In the genomic region with DNA sequence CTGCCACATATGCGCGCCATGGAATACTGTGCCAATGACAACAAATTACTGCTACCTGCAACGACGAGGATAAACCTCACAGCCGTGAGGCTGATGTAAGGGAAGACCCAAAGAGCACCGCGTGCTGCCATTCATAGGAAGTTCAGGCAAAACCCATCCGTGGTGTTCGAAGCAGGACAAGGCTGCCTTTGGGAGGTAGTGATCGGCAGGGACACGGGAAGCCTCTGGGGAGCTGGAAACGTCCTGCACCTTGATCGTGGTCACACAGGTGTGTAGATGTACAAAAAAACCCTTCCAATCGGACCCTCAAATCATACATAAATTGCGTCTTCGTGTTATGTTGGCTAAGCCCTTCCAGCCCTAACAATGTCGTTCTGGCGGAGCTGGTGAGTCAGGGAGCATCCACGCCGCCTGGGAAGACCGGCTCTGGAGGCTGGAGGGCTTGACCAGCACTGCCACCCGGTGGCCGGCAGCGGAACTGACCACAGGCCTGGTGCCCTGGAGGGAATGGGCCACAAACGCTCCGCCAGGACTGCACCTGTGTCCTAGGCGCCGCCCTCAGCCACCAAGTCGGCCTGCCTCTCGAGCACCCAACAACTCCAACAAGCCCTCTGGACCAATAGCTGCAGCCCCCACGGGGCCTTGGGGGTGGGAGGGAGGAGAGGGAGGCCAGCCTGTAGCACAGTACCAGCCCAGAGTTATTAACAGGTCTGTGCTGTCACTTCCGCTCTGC, we compare ENCODE assay signal across 9 cellular contexts. TPM values are rescaled to one million over a fixed set of nuclear protein-coding genes. Genes with fewer than 3 reads are reported as not detected.
A peak's percentile ranks its signal among the peaks of the same experiment; 100 is the strongest.
DNase-seq lines count a peak whose midpoint lies in the region; ATAC-seq and TF ChIP-seq lines count a peak whose summit lies in the region.
"Had no signal": no experiment of that assay in that cellular context is flagged by ENCODE, and none has a peak within 500 bp of the region (broad histone marks: within the 10 kb centered on the region; RNA-seq: fewer than 3 reads in every experiment).

No MANE protein-coding gene starts in this region.

- TF ChIP-seq POLR2A in esophagus muscularis mucosa (IDR thresholded peaks at IDR 0.05; ENCODE audit: low read depth), result no peak

- no peak overlapping the region for H3K27ac Mint-ChIP-seq in stimulated activated naive B cell treated with anti-CD40 and anti-IgM and Interleukin-4, amounts not matched to agents 10 μg/mL and 1 μg/mL and 100 μg/mL, for 72 hours

- no peaks in the 10 kb centered on the region for H3K36me3 Mint-ChIP-seq in stimulated activated naive B cell treated with anti-CD40 and anti-IgM and Interleukin-4, amounts not matched to agents 10 μg/mL and 1 μg/mL and 100 μg/mL, for 72 hours

- peak; percentile 74 to 76 for ATAC-seq in stimulated activated naive B cell treated with anti-CD40 and anti-IgM and Interleukin-4, amounts not matched to agents 10 μg/mL and 1 μg/mL and 100 μg/mL, for 72 hours (replicated peaks)

- H3K4me1 ChIP-seq in BLaER1 (peaks cover 28% of the 10 kb centered on the region), esophagus muscularis mucosa (peaks cover 8 to 23% (median 20%) of the 10 kb centered on the region in 4 donors), mucosa of stomach (ENCODE audit: control insufficient read depth, insufficient read depth, low read length) (peaks cover 21% of the 10 kb centered on the region)

- H3K4me2 ChIP-seq in BLaER1, result peak overlapping the region; percentile 83

- peak; percentile 96 to 100 (median 98) for TF ChIP-seq CTCF in esophagus muscularis mucosa (IDR thresholded peaks at IDR 0.05)

- H3K4me3 ChIP-seq in BLaER1 (no peak overlapping the region), esophagus muscularis mucosa (no peak overlapping the region), mucosa of stomach (ENCODE audit: low read length) (no peak overlapping the region)
- H3K4me3 ChIP-seq: SK-N-MC had no signal

- intact Hi-C loops in esophagus muscularis mucosa (cut with DNase I), result loop anchor here (1.0 to 10.0 kb wide), 3 partner anchors 37 to 374 kb away; a partner anchor contains a TSS

- peak overlapping the region; percentile 50 to 63 for H3K4me3 Mint-ChIP-seq in stimulated activated naive B cell treated with anti-CD40 and anti-IgM and Interleukin-4, amounts not matched to agents 10 μg/mL and 1 μg/mL and 100 μg/mL, for 72 hours

- H4K20me1 ChIP-seq in BLaER1, result no peaks in the 10 kb centered on the region

- 27% methylated on average over 26 of the region's 32 CpGs for WGBS in esophagus muscularis mucosa

- H3K4me1 Mint-ChIP-seq in stimulated activated naive B cell treated with anti-CD40 and anti-IgM and Interleukin-4, amounts not matched to agents 10 μg/mL and 1 μg/mL and 100 μg/mL, for 72 hours, result peaks cover 26 to 38% of the 10 kb centered on the region in 2 donors

- DNase-seq in GM19238 (ENCODE audit: insufficient read length, low spot score) (peak; percentile 63), HS-27A (ENCODE audit: low read depth) (peak; percentile 56), NOMO-1 (lab: John Stamatoyannopoulos, UW; ENCODE audit: unreplicated experiment in 2 of 2) (peak; percentile 62 to 78), activated T-cell treated with anti-CD3 and anti-CD28 coated beads for 1 hour (ENCODE audit: low read depth) (peak; percentile 42), esophagus muscularis mucosa (ENCODE audit: extremely low spot score) (no peak)
- DNase-seq in stimulated activated naive B cell treated with anti-CD40 and anti-IgM and Interleukin-4, amounts not matched to agents 10 μg/mL and 1 μg/mL and 100 μg/mL, for 72 hours, result peak; percentile 71

- H3K9me3 ChIP-seq in BLaER1 (no peaks in the 10 kb centered on the region), esophagus muscularis mucosa (no peaks in the 10 kb centered on the region), mucosa of stomach (ENCODE audit: control insufficient read depth, low read length) (no peaks in the 10 kb centered on the region)

- H3K27ac ChIP-seq in BLaER1 (peak overlapping the region; percentile 59), esophagus muscularis mucosa (replicated peaks in 1 of 4) (no peak overlapping the region)
- H3K27ac ChIP-seq: SK-N-MC had no signal

- no peaks in the 10 kb centered on the region for H3K36me3 ChIP-seq in BLaER1
- no peaks in the 10 kb centered on the region for H3K36me3 ChIP-seq in esophagus muscularis mucosa
- no peaks in the 10 kb centered on the region for H3K36me3 ChIP-seq in mucosa of stomach (ENCODE audit: control insufficient read depth, insufficient read depth, low read length)

- H3K27me3 ChIP-seq in BLaER1, result no peaks in the 10 kb centered on the region
- H3K27me3 ChIP-seq in esophagus muscularis mucosa, result no peaks in the 10 kb centered on the region
- peaks cover 9% of the 10 kb centered on the region for H3K27me3 ChIP-seq in mucosa of stomach (ENCODE audit: control insufficient read depth, insufficient read depth, low read length)

- H3K9ac ChIP-seq in BLaER1, result peak overlapping the region; percentile 40; the same call in 1 of the 2 replicates
- H3K9ac ChIP-seq in mucosa of stomach (ENCODE audit: low read length), result peak overlapping the region; percentile 32

- no peak for TF ChIP-seq EP300 in esophagus muscularis mucosa (IDR thresholded peaks at IDR 0.05)

- H3K27me3 Mint-ChIP-seq in stimulated activated naive B cell treated with anti-CD40 and anti-IgM and Interleukin-4, amounts not matched to agents 10 μg/mL and 1 μg/mL and 100 μg/mL, for 72 hours, result peaks cover 24 to 27% of the 10 kb centered on the region in 2 donors

- H3K9me3 Mint-ChIP-seq in stimulated activated naive B cell treated with anti-CD40 and anti-IgM and Interleukin-4, amounts not matched to agents 10 μg/mL and 1 μg/mL and 100 μg/mL, for 72 hours, result no peaks in the 10 kb centered on the region

RNA-seq across cellular contexts. Expression of a gene that starts 4.1 kb away (rescaled TPM):
- total RNA-seq in esophagus muscularis mucosa, result not detected

RNA-seq across cellular contexts. Expression of a gene that starts 27.3 kb away (rescaled TPM):
- total RNA-seq in esophagus muscularis mucosa, result 100 to 1,000 TPM in 1 of 4 donors, 10 to 100 TPM in 3; 26.2 to 238 (median 70.7) TPM
